10 cellular contexts compared by ENCODE assay signal in genomic region chr1:10213186-10213585, GRCh38. TPM values are rescaled to one million over a fixed set of nuclear protein-coding genes. Genes with fewer than 3 reads are reported as not detected.
A peak's percentile ranks its signal among the peaks of the same experiment; 100 is the strongest.
DNase-seq lines count a peak whose midpoint lies in the region; ATAC-seq and TF ChIP-seq lines count a peak whose summit lies in the region.
"Had no signal": no experiment of that assay in that cellular context is flagged by ENCODE, and none has a peak within 500 bp of the region (broad histone marks: within the 10 kb centered on the region; RNA-seq: fewer than 3 reads in every experiment).

No MANE protein-coding gene starts in this region.

- H3K27me3 ChIP-seq in heart right ventricle (no peaks in the 10 kb centered on the region), endodermal cell (ENCODE audit: control insufficient read depth, insufficient read depth, low read length, poor library complexity, severe bottlenecking) (no peaks in the 10 kb centered on the region), neural progenitor cell (peaks cover 8% of the 10 kb centered on the region), aorta (ENCODE audit: control insufficient read depth in 1 of 2, insufficient read depth in 2 of 2, low read length in 1 of 2) (no peaks in the 10 kb centered on the region), MM.1S (replicated peaks; ENCODE audit: insufficient read depth, low read length) (no peaks in the 10 kb centered on the region)

- ATAC-seq in heart right ventricle, result no peak
- no peak for ATAC-seq in Right ventricle myocardium inferior
- no peak for ATAC-seq in aorta (ENCODE audit: low FRiP score)
- ATAC-seq: K562 had no signal

- H3F3A ChIP-seq in neural progenitor cell (ENCODE audit: low read depth) (peaks cover 30% of the 10 kb centered on the region), MM.1S (ENCODE audit: insufficient read depth, low read length) (no peaks in the 10 kb centered on the region)

- H3K79me2 ChIP-seq in neural progenitor cell (ENCODE audit: low read depth) (peaks cover 75% of the 10 kb centered on the region), MM.1S (ENCODE audit: low read length) (peaks cover 65% of the 10 kb centered on the region)

- H4K20me1 ChIP-seq in neural progenitor cell (ENCODE audit: low read depth), result peaks cover 70% of the 10 kb centered on the region
- no peaks in the 10 kb centered on the region for H4K20me1 ChIP-seq in MM.1S (ENCODE audit: insufficient read depth, low read length)

- H3K4me1 Mint-ChIP-seq in endodermal cell, result peaks cover 23% of the 10 kb centered on the region
- peaks cover 59% of the 10 kb centered on the region for H3K4me1 Mint-ChIP-seq in neural progenitor cell

- H3K27ac ChIP-seq in heart right ventricle (peak overlapping the region in 9 of 10 donors; percentile 1 to 100 (median 53)), endodermal cell (ENCODE audit: low read depth, low read length) (no peak overlapping the region), neural progenitor cell (no peak overlapping the region), aorta (ENCODE audit: low read depth in 1 of 2, low read length in 2 of 2) (peak overlapping the region; percentile 9 to 34), MM.1S (ENCODE audit: low read length) (no peak overlapping the region)

- peaks cover 5% of the 10 kb centered on the region for H3K27me3 Mint-ChIP-seq in endodermal cell (ENCODE audit: insufficient read depth)
- H3K27me3 Mint-ChIP-seq in neural progenitor cell (ENCODE audit: insufficient read depth, low read depth), result peaks cover 5% of the 10 kb centered on the region

- no peaks in the 10 kb centered on the region for H3K9me2 ChIP-seq in MM.1S (replicated peaks; ENCODE audit: insufficient read depth, low read length)

- H3K9me3 Mint-ChIP-seq in endodermal cell, result no peaks in the 10 kb centered on the region
- H3K9me3 Mint-ChIP-seq in neural progenitor cell, result no peaks in the 10 kb centered on the region

- peak overlapping the region; percentile 43 for H3K4me3 Mint-ChIP-seq in endodermal cell
- peak overlapping the region; percentile 77 for H3K4me3 Mint-ChIP-seq in neural progenitor cell

- H3K9me3 ChIP-seq in heart right ventricle (no peaks in the 10 kb centered on the region), endodermal cell (ENCODE audit: control insufficient read depth, low read length) (no peaks in the 10 kb centered on the region), neural progenitor cell (ENCODE audit: low read depth) (no peaks in the 10 kb centered on the region), aorta (ENCODE audit: control insufficient read depth, low read length) (no peaks in the 10 kb centered on the region), MM.1S (replicated peaks; ENCODE audit: insufficient read depth, low read length) (no peaks in the 10 kb centered on the region)

- intact Hi-C loops in heart right ventricle (cut with DNase I) (loop anchor here in 9 of 10 donors (5.0 to 10.0 kb wide), 10 partner anchors 34 to 181 kb away; partner anchors contain the start of gene UBE4B (in 1 of the 9)), Right ventricle myocardium inferior (cut with DNase I) (loop anchor here (5.0 kb wide), 1 partner anchor 44 kb away; no protein-coding TSS in a partner anchor), aorta (cut with DNase I) (loop anchor here in 1 of 2 donors (10.0 kb wide), 1 partner anchor 72 kb away; no protein-coding TSS in a partner anchor)

- no peak for TF ChIP-seq CTCF in heart right ventricle (IDR thresholded peaks at IDR 0.05)
- TF ChIP-seq CTCF in endodermal cell (conservative IDR thresholded peaks at IDR 0.05), result no peak
- TF ChIP-seq CTCF in neural progenitor cell (IDR thresholded peaks at IDR 0.05), result no peak
- TF ChIP-seq CTCF in MM.1S (IDR thresholded peaks at IDR 0.05; ENCODE audit: low read length), result no peak

- H3K36me3 Mint-ChIP-seq in endodermal cell (ENCODE audit: low read depth), result no peaks in the 10 kb centered on the region
- H3K36me3 Mint-ChIP-seq in neural progenitor cell, result peaks cover 1% of the 10 kb centered on the region

- no peaks in the 10 kb centered on the region for H3K36me3 ChIP-seq in heart right ventricle
- no peaks in the 10 kb centered on the region for H3K36me3 ChIP-seq in endodermal cell (ENCODE audit: control insufficient read depth, insufficient read depth, low read length)
- no peaks in the 10 kb centered on the region for H3K36me3 ChIP-seq in neural progenitor cell
- H3K36me3 ChIP-seq in aorta (ENCODE audit: control insufficient read depth in 1 of 2, insufficient read depth in 2 of 2, low read length in 1 of 2), result no peaks in the 10 kb centered on the region
- H3K36me3 ChIP-seq in MM.1S (replicated peaks; ENCODE audit: insufficient read depth, low read length), result no peaks in the 10 kb centered on the region

- no peak overlapping the region for H3K4me3 ChIP-seq in heart right ventricle
- peak overlapping the region; percentile 71 for H3K4me3 ChIP-seq in endodermal cell (ENCODE audit: low read length)
- H3K4me3 ChIP-seq in neural progenitor cell, result peak overlapping the region; percentile 30
- no peak overlapping the region for H3K4me3 ChIP-seq in aorta (ENCODE audit: low read length in 2 of 2)
- no peak overlapping the region for H3K4me3 ChIP-seq in MM.1S (ENCODE audit: low read length)
- H3K4me3 ChIP-seq: K562 had no signal

- 7 to 19% methylated on average over 2 of the region's 2 CpGs for WGBS in heart right ventricle, 2 donors
- WGBS in endodermal cell (ENCODE audit: insufficient coverage in 1 of 2, insufficient read length in 1 of 2), 2 experiments, result 29 to 47% methylated on average over 2 of the region's 2 CpGs
- WGBS in aorta, 2 donors, result 6 to 9% methylated on average over 2 of the region's 2 CpGs

- DNase-seq in heart right ventricle (no peak), Right ventricle myocardium inferior (ENCODE audit: missing footprints) (no peak), endodermal cell (no peak), neural progenitor cell (ENCODE audit: low spot score) (peak; percentile 75), aorta (no peak), MM.1S (no peak), NCI-H187 (lab: John Stamatoyannopoulos, UW) (no peak)
- DNase-seq in activated T-cell treated with anti-CD3 and anti-CD28 coated beads, Interleukin-2, amount 50 U/mL, for 1 hour, result no peak
- DNase-seq: activated naive CD4-positive, alpha-beta T cell had no signal

- H2AFZ ChIP-seq in neural progenitor cell (replicated peaks) (no peak overlapping the region), MM.1S (ENCODE audit: low read length) (no peak overlapping the region)

- H3K4me2 ChIP-seq in neural progenitor cell (peak overlapping the region; percentile 86), MM.1S (ENCODE audit: low read depth, low read length) (no peak overlapping the region)

- H3K9ac ChIP-seq in endodermal cell (ENCODE audit: extremely low read depth, low read length, poor library complexity, severe bottlenecking) (peak overlapping the region; percentile 21), neural progenitor cell (no peak overlapping the region), MM.1S (ENCODE audit: low read length) (no peak overlapping the region)

- H3K27ac Mint-ChIP-seq in endodermal cell, result peak overlapping the region; percentile 60
- no peak overlapping the region for H3K27ac Mint-ChIP-seq in neural progenitor cell

- peaks cover 18 to 71% (median 69%) of the 10 kb centered on the region in 9 donors for H3K4me1 ChIP-seq in heart right ventricle
- peaks cover 5% of the 10 kb centered on the region for H3K4me1 ChIP-seq in endodermal cell (ENCODE audit: control insufficient read depth, insufficient read depth, low read length)
- peaks cover 34% of the 10 kb centered on the region for H3K4me1 ChIP-seq in neural progenitor cell
- peaks cover 6 to 11% of the 10 kb centered on the region in 2 donors for H3K4me1 ChIP-seq in aorta (ENCODE audit: control insufficient read depth in 1 of 2, insufficient read depth in 2 of 2, low read length in 2 of 2)
- H3K4me1 ChIP-seq in MM.1S (ENCODE audit: low read length), result peaks cover 10% of the 10 kb centered on the region; the same call in 1 of the 2 replicates

RNA-seq across cellular contexts. Expression of gene KIF1B, which starts 2.8 kb away (rescaled TPM):
- total RNA-seq in heart right ventricle, result 100 to 1,000 TPM in 2 of 10 donors, 10 to 100 TPM in 8; 64.9 to 107 (median 89.9) TPM
- polyA plus RNA-seq in heart right ventricle, result 10 to 100 TPM; 21.6 to 32.3 TPM
- total RNA-seq in Right ventricle myocardium inferior, result 70.0 TPM
- 10 to 100 TPM; 71.5 to 74.2 TPM for total RNA-seq in endodermal cell
- polyA plus RNA-seq in endodermal cell (2013, experiment 1 of 2), result 77.6 TPM
- polyA plus RNA-seq in endodermal cell (2013, experiment 2 of 2), result 78.5 TPM
- total RNA-seq in neural progenitor cell (ENCODE audit: low replicate concordance), result 49.8 and 52.0 TPM in 2 replicates
- 10 to 100 TPM; 60.0 to 67.6 TPM for total RNA-seq in aorta
- polyA plus RNA-seq in aorta, result 10 to 100 TPM in 1 of 2 donors, 1 to 10 TPM in 1; 7.4 to 10.2 TPM

Comparison
In these comparisons a context has a peak if more than half of its experiments do, and no peak if none do; other contexts are left out.
1. H3K27ac ChIP-seq: peak in heart right ventricle (9 of 10) and aorta (2 of 2); none in endodermal cell (single experiment), neural progenitor cell (single experiment) and MM.1S (single experiment).
2. H3K4me3 ChIP-seq: peak in endodermal cell (single experiment) and neural progenitor cell (single experiment); none in heart right ventricle (0 of 10), aorta (0 of 2) and MM.1S (single experiment).